9 cellular contexts compared by ENCODE assay signal in the genomic region with DNA sequence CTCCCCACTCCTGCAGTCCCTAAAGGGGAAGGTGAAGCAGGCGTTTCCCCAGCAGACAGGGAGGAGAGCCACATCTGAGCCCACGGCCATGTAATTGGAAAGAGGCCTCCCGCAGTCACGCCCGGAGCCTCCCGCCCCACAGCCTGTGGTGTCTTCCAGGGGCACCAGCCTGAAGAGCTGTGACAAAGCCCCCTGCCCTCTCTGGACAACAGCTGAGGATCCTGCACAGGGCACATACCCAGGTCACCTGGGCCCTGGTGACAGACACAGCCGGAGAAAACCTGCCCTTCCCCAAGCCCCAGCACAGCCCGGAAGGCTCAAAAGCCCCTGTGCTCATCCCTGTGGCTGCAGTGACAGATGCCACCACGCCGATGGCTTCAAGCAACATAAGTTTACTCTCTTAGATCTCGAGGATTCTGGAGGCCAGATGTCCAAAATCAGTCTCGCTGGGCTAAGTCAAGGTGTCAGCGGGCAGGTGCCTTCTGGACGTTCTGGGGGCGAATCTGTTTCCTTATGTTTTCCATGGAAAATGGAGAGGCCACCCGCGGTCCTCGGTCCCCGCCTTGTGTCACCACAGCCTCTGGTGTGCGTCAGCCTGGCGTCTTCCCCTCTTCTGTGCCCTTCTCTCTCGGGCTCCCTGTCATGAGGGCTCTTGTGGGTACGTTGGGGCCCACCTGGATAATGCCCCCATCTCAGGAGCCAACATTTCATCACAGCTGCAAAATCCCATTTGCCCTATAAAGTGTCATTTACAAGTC.
DNase-seq lines count a peak whose midpoint lies in the region; ATAC-seq and TF ChIP-seq lines count a peak whose summit lies in the region.
"Had no signal": no experiment of that assay in that cellular context is flagged by ENCODE, and none has a peak within 500 bp of the region (broad histone marks: within the 10 kb centered on the region; RNA-seq: fewer than 3 reads in every experiment).

No MANE protein-coding gene starts in this region.

- H3K27ac Mint-ChIP-seq in brain: peak overlapping the region; percentile 70 to 97 (median 94)
- no peak overlapping the region for H3K27ac Mint-ChIP-seq in activated naive CD8-positive, alpha-beta T cell treated with anti-CD3 and anti-CD28 coated beads, Interleukin-2, amount 50 U/mL, for 24 hours
- H3K27ac Mint-ChIP-seq: T-helper 17 cell had no signal

- no peaks in the 10 kb centered on the region for H3K27me3 Mint-ChIP-seq in brain
- no peaks in the 10 kb centered on the region for H3K27me3 Mint-ChIP-seq in activated naive CD8-positive, alpha-beta T cell treated with anti-CD3 and anti-CD28 coated beads, Interleukin-2, amount 50 U/mL, for 24 hours
- H3K27me3 Mint-ChIP-seq: T-helper 17 cell had no signal

- H3K36me3 ChIP-seq in thoracic aorta: peaks cover 27% of the 10 kb centered on the region

- H3K36me3 Mint-ChIP-seq in brain: peaks cover 25% of the 10 kb centered on the region
- H3K36me3 Mint-ChIP-seq in activated naive CD8-positive, alpha-beta T cell treated with anti-CD3 and anti-CD28 coated beads, Interleukin-2, amount 50 U/mL, for 24 hours (ENCODE audit: low read depth): peaks cover 6% of the 10 kb centered on the region

- H3K4me3 Mint-ChIP-seq in brain: no peak overlapping the region
- no peak overlapping the region for H3K4me3 Mint-ChIP-seq in activated naive CD8-positive, alpha-beta T cell treated with anti-CD3 and anti-CD28 coated beads, Interleukin-2, amount 50 U/mL, for 24 hours
- H3K4me3 Mint-ChIP-seq: T-helper 17 cell had no signal

- H3K4me1 Mint-ChIP-seq in brain: peaks cover 40% of the 10 kb centered on the region
- H3K4me1 Mint-ChIP-seq in activated naive CD8-positive, alpha-beta T cell treated with anti-CD3 and anti-CD28 coated beads, Interleukin-2, amount 50 U/mL, for 24 hours: no peaks in the 10 kb centered on the region

- peak overlapping the region; percentile 59 for H3K4me3 ChIP-seq in thoracic aorta

- H3K4me1 ChIP-seq in thoracic aorta (ENCODE audit: control insufficient read depth in 1 of 2, low read depth in 2 of 2): peaks cover 7 to 16% of the 10 kb centered on the region in 2 donors

- ATAC-seq in thoracic aorta (ENCODE audit: insufficient number of reproducible peaks, low FRiP score, low read depth): no peak
- no peak for ATAC-seq in activated naive CD8-positive, alpha-beta T cell treated with anti-CD3 and anti-CD28 coated beads, Interleukin-2, amount 50 U/mL, for 24 hours
- ATAC-seq: T-helper 17 cell had no signal

- peak; percentile 40 for DNase-seq in NCI-H345 (lab: John Stamatoyannopoulos, UW)
- DNase-seq in myocyte (ENCODE audit: low read depth): peak; percentile 56
- DNase-seq in thoracic aorta (ENCODE audit: low spot score): no peak
- no peak for DNase-seq in pons (ENCODE audit: low spot score)
- DNase-seq in NCI-H526 treated with DMSO at 0.1 percent for 48 hours (lab: John Stamatoyannopoulos, UW): no peak
- DNase-seq in activated naive CD8-positive, alpha-beta T cell treated with anti-CD3 and anti-CD28 coated beads, Interleukin-2, amount 50 U/mL, for 24 hours: no peak
- DNase-seq: DND-41, T-helper 17 cell had no signal

- H3K27ac ChIP-seq in thoracic aorta: peak overlapping the region; percentile 58 to 80

- no peaks in the 10 kb centered on the region for H3K9me3 Mint-ChIP-seq in brain
- no peaks in the 10 kb centered on the region for H3K9me3 Mint-ChIP-seq in activated naive CD8-positive, alpha-beta T cell treated with anti-CD3 and anti-CD28 coated beads, Interleukin-2, amount 50 U/mL, for 24 hours

- TF ChIP-seq CTCF in brain (conservative IDR thresholded peaks at IDR 0.05) (no peak), thoracic aorta (IDR thresholded peaks at IDR 0.05) (no peak)

- no peaks in the 10 kb centered on the region for H3K9me3 ChIP-seq in thoracic aorta

- H3K27me3 ChIP-seq in thoracic aorta (replicated peaks; ENCODE audit: insufficient read depth): no peaks in the 10 kb centered on the region

Comparison
In these comparisons a context has a peak if more than half of its experiments do, and no peak if none do; other contexts are left out.
1. DNase-seq: peak in NCI-H345 (single experiment) and myocyte (single experiment); none in thoracic aorta (single experiment), pons (single experiment), NCI-H526 treated with DMSO at 0.1 percent for 48 hours (single experiment) and activated naive CD8-positive, alpha-beta T cell treated with anti-CD3 and anti-CD28 coated beads, Interleukin-2, amount 50 U/mL, for 24 hours (single experiment).